Comparison of ENCODE assay signal across 1 cellular context in the genomic region with DNA sequence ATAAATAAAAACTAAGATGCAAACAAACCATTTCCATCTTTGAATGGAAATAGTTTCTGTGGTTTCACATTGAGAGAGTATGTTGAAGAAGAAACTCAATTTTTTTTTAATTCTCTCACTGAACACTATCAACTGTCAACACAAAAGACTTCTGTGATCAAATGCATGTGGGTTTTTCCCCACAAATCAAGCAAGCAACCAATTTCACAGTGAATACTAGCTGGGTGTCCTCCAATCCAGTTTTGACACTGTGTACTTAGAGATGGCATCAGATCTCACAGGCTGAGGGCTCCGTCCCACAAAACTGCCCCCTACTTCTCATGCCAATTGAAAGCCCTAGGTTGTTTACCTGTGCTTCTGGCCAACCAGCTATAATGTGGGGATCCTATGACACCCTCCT.
TF ChIP-seq lines count a peak whose summit lies in the region.

No MANE protein-coding gene starts in this region.

TF ChIP-seq in GM23338, 12 proteins besides CTCF, POLR2A, EP300 and RAD21 (continued from another document):
- TF ChIP-seq, protein P1, sequence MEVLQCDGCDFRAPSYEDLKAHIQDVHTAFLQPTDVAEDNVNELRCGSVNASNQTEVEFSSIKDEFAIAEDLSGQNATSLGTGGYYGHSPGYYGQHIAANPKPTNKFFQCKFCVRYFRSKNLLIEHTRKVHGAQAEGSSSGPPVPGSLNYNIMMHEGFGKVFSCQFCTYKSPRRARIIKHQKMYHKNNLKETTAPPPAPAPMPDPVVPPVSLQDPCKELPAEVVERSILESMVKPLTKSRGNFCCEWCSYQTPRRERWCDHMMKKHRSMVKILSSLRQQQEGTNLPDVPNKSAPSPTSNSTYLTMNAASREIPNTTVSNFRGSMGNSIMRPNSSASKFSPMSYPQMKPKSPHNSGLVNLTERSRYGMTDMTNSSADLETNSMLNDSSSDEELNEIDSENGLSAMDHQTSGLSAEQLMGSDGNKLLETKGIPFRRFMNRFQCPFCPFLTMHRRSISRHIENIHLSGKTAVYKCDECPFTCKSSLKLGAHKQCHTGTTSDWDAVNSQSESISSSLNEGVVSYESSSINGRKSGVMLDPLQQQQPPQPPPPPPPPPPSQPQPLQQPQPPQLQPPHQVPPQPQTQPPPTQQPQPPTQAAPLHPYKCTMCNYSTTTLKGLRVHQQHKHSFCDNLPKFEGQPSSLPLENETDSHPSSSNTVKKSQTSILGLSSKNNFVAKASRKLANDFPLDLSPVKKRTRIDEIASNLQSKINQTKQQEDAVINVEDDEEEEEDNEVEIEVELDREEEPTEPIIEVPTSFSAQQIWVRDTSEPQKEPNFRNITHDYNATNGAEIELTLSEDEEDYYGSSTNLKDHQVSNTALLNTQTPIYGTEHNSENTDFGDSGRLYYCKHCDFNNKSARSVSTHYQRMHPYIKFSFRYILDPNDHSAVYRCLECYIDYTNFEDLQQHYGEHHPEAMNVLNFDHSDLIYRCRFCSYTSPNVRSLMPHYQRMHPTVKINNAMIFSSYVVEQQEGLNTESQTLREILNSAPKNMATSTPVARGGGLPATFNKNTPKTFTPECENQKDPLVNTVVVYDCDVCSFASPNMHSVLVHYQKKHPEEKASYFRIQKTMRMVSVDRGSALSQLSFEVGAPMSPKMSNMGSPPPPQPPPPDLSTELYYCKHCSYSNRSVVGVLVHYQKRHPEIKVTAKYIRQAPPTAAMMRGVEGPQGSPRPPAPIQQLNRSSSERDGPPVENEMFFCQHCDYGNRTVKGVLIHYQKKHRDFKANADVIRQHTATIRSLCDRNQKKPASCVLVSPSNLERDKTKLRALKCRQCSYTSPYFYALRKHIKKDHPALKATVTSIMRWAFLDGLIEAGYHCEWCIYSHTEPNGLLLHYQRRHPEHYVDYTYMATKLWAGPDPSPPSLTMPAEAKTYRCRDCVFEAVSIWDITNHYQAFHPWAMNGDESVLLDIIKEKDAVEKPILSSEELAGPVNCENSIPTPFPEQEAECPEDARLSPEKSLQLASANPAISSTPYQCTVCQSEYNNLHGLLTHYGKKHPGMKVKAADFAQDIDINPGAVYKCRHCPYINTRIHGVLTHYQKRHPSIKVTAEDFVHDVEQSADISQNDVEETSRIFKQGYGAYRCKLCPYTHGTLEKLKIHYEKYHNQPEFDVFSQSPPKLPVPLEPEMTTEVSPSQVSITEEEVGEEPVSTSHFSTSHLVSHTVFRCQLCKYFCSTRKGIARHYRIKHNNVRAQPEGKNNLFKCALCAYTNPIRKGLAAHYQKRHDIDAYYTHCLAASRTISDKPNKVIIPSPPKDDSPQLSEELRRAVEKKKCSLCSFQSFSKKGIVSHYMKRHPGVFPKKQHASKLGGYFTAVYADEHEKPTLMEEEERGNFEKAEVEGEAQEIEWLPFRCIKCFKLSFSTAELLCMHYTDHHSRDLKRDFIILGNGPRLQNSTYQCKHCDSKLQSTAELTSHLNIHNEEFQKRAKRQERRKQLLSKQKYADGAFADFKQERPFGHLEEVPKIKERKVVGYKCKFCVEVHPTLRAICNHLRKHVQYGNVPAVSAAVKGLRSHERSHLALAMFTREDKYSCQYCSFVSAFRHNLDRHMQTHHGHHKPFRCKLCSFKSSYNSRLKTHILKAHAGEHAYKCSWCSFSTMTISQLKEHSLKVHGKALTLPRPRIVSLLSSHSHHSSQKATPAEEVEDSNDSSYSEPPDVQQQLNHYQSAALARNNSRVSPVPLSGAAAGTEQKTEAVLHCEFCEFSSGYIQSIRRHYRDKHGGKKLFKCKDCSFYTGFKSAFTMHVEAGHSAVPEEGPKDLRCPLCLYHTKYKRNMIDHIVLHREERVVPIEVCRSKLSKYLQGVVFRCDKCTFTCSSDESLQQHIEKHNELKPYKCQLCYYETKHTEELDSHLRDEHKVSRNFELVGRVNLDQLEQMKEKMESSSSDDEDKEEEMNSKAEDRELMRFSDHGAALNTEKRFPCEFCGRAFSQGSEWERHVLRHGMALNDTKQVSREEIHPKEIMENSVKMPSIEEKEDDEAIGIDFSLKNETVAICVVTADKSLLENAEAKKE (CRISPR knock-in tag; IDR thresholded peaks at IDR 0.05) = no peak
- TF ChIP-seq STAT1 (IDR thresholded peaks at IDR 0.05; ENCODE audit: unreplicated experiment) = no peak
- TF ChIP-seq, protein P2, sequence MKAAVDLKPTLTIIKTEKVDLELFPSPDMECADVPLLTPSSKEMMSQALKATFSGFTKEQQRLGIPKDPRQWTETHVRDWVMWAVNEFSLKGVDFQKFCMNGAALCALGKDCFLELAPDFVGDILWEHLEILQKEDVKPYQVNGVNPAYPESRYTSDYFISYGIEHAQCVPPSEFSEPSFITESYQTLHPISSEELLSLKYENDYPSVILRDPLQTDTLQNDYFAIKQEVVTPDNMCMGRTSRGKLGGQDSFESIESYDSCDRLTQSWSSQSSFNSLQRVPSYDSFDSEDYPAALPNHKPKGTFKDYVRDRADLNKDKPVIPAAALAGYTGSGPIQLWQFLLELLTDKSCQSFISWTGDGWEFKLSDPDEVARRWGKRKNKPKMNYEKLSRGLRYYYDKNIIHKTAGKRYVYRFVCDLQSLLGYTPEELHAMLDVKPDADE (IDR thresholded peaks at IDR 0.05) = no peak
